1 cellular context compared by ENCODE assay signal in the genomic region with DNA sequence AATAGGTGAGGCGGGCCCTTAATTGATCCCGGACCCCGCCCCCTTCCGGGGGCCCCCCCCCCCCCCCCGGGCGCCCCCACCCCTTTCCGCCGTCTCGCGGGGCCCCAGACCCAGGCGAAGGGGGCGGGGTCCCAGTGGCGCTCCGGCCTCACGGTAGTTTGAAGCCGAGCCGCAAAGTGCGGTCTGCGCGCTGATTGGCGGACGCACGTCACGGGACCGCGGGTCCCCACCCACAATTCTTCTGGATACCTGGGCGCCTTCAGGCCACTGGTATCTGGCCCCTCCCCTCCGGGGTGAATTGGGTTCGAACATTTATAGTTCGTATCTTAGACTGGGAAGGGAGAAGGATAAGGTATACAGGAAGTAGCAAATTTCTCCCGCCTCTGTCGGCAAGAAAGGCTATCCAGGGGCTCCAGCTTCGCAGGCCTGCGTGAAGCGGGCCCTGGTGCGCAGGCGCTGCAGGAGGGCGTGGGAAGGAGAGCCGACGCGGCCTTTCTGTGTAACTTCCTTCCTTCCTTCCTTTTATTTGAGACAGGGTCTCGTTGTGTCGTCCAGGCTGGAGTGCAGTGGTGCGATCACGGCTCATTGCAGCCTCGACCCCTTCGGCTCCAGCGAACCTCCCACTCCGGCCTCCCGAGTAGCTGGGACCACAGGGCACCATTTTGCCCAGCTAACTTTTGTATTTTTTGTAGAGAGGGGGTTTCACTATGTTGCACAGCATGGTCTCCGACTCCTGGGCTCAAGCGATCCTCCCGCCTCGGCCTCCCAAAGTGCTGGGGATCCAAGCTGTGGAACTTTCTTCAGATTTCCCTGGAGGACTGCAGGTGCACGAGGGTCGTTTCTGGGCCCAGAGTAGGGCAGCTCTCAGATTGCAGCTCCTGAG.
A peak's percentile ranks its signal among the peaks of the same experiment; 100 is the strongest.
TF ChIP-seq lines count a peak whose summit lies in the region.

No MANE protein-coding gene starts in this region.

TF ChIP-seq in HepG2, 621 proteins besides CTCF, POLR2A, EP300 and RAD21 (continued from another document and continues in another):
- TF ChIP-seq, protein P1, sequence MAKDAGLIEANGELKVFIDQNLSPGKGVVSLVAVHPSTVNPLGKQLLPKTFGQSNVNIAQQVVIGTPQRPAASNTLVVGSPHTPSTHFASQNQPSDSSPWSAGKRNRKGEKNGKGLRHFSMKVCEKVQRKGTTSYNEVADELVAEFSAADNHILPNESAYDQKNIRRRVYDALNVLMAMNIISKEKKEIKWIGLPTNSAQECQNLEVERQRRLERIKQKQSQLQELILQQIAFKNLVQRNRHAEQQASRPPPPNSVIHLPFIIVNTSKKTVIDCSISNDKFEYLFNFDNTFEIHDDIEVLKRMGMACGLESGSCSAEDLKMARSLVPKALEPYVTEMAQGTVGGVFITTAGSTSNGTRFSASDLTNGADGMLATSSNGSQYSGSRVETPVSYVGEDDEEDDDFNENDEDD (CRISPR knock-in tag; IDR thresholded peaks at IDR 0.05; ENCODE audit: borderline replicate concordance): peak; percentile 64; the same call in 1 of the 2 replicates
- TF ChIP-seq CHD4 (IDR thresholded peaks at IDR 0.05; ENCODE audit: borderline replicate concordance, low read length) (no peak), RFXANK (CRISPR knock-in tag; IDR thresholded peaks at IDR 0.05) (no peak), IRX3 (CRISPR knock-in tag; IDR thresholded peaks at IDR 0.05; ENCODE audit: borderline replicate concordance, low read depth) (no peak), ZNF451 (CRISPR knock-in tag; IDR thresholded peaks at IDR 0.05) (no peak), CCDC6 (CRISPR knock-in tag; IDR thresholded peaks at IDR 0.05) (no peak; the same call in 1 of the 2 replicates), ZSCAN30 (CRISPR knock-in tag; IDR thresholded peaks at IDR 0.05) (no peak), ZBTB20 (CRISPR knock-in tag; IDR thresholded peaks at IDR 0.05; ENCODE audit: borderline replicate concordance, low read depth) (no peak), ZNF557 (CRISPR knock-in tag; IDR thresholded peaks at IDR 0.05) (no peak; the same call in 1 of the 2 replicates), ZFP82 (CRISPR knock-in tag; IDR thresholded peaks at IDR 0.05; ENCODE audit: borderline replicate concordance) (no peak), ZNF180 (CRISPR knock-in tag; IDR thresholded peaks at IDR 0.05; ENCODE audit: borderline replicate concordance, low read depth) (no peak), ELF4 (CRISPR knock-in tag; IDR thresholded peaks at IDR 0.05; ENCODE audit: borderline replicate concordance) (no peak), ZNF232 (CRISPR knock-in tag; IDR thresholded peaks at IDR 0.05; ENCODE audit: borderline replicate concordance) (no peak; the same call in 1 of the 2 replicates), RARA (CRISPR knock-in tag; IDR thresholded peaks at IDR 0.05) (0 out of 2 replicates have a peak, but pooled peaks have one; percentile 16), SAFB2 (CRISPR knock-in tag; IDR thresholded peaks at IDR 0.05; ENCODE audit: borderline replicate concordance, low read depth) (no peak), ZNF891 (CRISPR knock-in tag; IDR thresholded peaks at IDR 0.05) (peak; percentile 86; the same call in 1 of the 2 replicates), PPARG (CRISPR knock-in tag; conservative IDR thresholded peaks at IDR 0.05) (0 out of 2 replicates have a peak, but pooled peaks have one; percentile 14), CREM (IDR thresholded peaks at IDR 0.05) (peak; percentile 76), CREM (CRISPR knock-in tag; IDR thresholded peaks at IDR 0.05) (no peak)
- TF ChIP-seq, protein P2, sequence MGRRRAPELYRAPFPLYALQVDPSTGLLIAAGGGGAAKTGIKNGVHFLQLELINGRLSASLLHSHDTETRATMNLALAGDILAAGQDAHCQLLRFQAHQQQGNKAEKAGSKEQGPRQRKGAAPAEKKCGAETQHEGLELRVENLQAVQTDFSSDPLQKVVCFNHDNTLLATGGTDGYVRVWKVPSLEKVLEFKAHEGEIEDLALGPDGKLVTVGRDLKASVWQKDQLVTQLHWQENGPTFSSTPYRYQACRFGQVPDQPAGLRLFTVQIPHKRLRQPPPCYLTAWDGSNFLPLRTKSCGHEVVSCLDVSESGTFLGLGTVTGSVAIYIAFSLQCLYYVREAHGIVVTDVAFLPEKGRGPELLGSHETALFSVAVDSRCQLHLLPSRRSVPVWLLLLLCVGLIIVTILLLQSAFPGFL (CRISPR knock-in tag; IDR thresholded peaks at IDR 0.05): no peak
- TF ChIP-seq, protein P3, sequence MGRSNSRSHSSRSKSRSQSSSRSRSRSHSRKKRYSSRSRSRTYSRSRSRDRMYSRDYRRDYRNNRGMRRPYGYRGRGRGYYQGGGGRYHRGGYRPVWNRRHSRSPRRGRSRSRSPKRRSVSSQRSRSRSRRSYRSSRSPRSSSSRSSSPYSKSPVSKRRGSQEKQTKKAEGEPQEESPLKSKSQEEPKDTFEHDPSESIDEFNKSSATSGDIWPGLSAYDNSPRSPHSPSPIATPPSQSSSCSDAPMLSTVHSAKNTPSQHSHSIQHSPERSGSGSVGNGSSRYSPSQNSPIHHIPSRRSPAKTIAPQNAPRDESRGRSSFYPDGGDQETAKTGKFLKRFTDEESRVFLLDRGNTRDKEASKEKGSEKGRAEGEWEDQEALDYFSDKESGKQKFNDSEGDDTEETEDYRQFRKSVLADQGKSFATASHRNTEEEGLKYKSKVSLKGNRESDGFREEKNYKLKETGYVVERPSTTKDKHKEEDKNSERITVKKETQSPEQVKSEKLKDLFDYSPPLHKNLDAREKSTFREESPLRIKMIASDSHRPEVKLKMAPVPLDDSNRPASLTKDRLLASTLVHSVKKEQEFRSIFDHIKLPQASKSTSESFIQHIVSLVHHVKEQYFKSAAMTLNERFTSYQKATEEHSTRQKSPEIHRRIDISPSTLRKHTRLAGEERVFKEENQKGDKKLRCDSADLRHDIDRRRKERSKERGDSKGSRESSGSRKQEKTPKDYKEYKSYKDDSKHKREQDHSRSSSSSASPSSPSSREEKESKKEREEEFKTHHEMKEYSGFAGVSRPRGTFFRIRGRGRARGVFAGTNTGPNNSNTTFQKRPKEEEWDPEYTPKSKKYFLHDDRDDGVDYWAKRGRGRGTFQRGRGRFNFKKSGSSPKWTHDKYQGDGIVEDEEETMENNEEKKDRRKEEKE (IDR thresholded peaks at IDR 0.05): no peak
- TF ChIP-seq, protein P4, sequence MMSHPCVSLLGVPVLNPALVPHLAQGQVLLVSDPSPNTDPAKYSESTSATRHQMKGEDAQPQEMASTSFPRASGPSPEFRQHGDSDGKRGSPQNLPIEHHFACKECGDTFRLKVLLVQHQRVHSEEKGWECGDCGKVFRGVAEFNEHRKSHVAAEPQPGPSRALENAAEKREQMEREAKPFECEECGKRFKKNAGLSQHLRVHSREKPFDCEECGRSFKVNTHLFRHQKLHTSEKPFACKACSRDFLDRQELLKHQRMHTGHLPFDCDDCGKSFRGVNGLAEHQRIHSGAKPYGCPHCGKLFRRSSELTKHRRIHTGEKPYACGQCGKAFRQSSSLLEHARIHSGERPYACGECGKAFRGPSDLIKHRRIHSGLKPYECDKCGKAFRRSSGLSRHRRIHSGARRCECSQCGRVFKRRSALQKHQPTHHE (CRISPR knock-in tag; IDR thresholded peaks at IDR 0.05; ENCODE audit: borderline replicate concordance): no peak
- TF ChIP-seq, protein P5, sequence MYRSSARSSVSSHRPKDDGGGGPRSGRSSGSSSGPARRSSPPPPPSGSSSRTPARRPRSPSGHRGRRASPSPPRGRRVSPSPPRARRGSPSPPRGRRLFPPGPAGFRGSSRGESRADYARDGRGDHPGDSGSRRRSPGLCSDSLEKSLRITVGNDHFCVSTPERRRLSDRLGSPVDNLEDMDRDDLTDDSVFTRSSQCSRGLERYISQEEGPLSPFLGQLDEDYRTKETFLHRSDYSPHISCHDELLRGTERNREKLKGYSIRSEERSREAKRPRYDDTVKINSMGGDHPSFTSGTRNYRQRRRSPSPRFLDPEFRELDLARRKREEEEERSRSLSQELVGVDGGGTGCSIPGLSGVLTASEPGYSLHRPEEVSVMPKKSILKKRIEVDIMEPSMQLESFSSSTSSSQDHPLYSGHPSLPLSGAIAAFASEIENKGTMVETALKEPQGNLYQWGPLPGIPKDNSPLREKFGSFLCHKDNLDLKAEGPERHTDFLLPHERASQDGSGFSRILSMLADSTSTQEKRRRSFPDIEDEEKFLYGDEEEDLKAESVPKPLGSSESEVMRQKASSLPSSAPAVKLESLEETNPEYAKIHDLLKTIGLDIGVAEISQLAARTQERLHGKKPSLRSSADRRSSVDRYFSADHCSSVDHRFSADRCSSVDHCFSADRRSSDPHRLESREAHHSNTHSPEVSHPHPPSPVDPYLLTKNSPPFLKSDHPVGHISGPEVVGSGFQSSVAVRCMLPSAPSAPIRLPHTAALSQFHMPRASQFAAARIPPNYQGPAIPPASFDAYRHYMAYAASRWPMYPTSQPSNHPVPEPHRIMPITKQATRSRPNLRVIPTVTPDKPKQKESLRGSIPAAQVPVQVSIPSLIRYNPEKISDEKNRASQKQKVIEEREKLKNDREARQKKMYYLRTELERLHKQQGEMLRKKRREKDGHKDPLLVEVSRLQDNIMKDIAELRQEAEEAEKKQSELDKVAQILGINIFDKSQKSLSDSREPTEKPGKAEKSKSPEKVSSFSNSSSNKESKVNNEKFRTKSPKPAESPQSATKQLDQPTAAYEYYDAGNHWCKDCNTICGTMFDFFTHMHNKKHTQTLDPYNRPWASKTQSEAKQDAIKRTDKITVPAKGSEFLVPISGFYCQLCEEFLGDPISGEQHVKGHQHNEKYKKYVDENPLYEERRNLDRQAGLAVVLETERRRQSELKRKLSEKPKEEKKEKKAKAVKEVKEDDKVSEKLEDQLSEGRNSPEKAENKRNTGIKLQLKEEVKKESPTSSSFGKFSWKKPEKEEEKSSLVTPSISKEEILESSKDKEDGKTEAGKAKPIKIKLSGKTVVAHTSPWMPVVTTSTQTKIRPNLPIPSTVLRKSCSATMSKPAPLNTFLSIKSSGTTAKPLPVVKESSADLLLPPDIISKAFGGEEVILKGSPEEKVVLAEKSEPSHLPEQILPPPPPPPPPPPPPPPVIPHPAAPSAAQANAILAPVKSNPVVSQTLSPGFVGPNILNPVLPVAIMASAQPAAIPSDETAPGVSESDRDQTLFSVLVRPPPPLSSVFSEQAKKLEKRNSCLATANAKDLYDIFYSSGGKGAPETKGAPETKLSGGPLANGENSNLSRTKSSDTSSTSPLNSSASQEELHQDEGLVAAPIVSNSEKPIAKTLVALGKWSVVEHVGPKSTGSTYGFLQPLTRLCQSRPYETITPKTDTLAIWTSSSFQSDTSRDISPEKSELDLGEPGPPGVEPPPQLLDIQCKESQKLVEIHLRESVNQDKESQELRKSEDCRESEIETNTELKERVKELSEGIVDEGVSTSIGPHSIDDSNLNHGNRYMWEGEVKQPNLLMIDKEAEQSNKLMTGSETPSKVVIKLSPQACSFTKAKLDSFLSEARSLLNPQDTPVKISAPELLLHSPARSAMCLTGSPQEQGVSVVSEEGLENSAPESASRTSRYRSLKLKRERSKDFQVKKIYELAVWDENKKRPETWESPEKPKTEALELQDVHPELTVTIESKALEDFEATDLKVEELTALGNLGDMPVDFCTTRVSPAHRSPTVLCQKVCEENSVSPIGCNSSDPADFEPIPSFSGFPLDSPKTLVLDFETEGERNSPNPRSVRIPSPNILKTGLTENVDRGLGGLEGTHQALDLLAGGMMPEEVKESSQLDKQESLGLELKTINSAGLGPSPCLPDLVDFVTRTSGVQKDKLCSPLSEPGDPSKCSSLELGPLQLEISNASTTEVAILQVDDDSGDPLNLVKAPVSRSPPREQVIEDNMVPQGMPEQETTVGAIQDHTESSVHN (CRISPR knock-in tag; IDR thresholded peaks at IDR 0.05): peak; percentile 88; the same call in 1 of the 2 replicates
- TF ChIP-seq, protein P6, sequence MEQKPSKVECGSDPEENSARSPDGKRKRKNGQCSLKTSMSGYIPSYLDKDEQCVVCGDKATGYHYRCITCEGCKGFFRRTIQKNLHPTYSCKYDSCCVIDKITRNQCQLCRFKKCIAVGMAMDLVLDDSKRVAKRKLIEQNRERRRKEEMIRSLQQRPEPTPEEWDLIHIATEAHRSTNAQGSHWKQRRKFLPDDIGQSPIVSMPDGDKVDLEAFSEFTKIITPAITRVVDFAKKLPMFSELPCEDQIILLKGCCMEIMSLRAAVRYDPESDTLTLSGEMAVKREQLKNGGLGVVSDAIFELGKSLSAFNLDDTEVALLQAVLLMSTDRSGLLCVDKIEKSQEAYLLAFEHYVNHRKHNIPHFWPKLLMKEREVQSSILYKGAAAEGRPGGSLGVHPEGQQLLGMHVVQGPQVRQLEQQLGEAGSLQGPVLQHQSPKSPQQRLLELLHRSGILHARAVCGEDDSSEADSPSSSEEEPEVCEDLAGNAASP (CRISPR knock-in tag; IDR thresholded peaks at IDR 0.05; ENCODE audit: borderline replicate concordance): no peak
- TF ChIP-seq, protein P7, sequence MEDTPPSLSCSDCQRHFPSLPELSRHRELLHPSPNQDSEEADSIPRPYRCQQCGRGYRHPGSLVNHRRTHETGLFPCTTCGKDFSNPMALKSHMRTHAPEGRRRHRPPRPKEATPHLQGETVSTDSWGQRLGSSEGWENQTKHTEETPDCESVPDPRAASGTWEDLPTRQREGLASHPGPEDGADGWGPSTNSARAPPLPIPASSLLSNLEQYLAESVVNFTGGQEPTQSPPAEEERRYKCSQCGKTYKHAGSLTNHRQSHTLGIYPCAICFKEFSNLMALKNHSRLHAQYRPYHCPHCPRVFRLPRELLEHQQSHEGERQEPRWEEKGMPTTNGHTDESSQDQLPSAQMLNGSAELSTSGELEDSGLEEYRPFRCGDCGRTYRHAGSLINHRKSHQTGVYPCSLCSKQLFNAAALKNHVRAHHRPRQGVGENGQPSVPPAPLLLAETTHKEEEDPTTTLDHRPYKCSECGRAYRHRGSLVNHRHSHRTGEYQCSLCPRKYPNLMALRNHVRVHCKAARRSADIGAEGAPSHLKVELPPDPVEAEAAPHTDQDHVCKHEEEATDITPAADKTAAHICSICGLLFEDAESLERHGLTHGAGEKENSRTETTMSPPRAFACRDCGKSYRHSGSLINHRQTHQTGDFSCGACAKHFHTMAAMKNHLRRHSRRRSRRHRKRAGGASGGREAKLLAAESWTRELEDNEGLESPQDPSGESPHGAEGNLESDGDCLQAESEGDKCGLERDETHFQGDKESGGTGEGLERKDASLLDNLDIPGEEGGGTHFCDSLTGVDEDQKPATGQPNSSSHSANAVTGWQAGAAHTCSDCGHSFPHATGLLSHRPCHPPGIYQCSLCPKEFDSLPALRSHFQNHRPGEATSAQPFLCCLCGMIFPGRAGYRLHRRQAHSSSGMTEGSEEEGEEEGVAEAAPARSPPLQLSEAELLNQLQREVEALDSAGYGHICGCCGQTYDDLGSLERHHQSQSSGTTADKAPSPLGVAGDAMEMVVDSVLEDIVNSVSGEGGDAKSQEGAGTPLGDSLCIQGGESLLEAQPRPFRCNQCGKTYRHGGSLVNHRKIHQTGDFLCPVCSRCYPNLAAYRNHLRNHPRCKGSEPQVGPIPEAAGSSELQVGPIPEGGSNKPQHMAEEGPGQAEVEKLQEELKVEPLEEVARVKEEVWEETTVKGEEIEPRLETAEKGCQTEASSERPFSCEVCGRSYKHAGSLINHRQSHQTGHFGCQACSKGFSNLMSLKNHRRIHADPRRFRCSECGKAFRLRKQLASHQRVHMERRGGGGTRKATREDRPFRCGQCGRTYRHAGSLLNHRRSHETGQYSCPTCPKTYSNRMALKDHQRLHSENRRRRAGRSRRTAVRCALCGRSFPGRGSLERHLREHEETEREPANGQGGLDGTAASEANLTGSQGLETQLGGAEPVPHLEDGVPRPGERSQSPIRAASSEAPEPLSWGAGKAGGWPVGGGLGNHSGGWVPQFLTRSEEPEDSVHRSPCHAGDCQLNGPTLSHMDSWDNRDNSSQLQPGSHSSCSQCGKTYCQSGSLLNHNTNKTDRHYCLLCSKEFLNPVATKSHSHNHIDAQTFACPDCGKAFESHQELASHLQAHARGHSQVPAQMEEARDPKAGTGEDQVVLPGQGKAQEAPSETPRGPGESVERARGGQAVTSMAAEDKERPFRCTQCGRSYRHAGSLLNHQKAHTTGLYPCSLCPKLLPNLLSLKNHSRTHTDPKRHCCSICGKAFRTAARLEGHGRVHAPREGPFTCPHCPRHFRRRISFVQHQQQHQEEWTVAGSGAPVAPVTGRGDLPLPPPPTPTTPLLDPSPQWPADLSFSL (CRISPR knock-in tag; IDR thresholded peaks at IDR 0.05): no peak
